In the genomic region with DNA sequence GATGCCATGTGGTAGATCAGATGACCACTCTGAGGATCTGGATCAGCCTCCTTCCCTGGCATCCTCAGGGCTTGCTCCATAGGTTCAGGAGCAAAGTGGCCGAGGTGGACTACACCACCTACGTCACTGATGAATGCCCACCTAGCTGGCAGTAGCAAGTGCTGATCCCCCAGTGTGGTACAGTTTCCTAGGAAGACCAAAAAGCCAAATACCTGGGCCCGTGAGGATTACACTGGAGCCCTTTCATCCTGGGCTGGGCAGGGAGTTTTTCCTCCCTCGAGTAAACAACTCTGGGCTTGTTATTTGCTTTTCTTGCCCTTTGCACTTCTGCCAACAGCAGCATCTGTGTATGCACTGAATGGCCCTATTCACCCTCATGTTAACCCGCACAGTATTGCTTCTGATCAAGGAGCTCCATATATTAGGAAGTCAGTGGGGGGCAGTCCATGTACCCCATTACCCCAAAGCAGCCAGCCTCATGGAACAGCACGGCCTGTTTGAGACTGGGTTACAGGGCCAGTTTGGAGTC, we compare ENCODE assay signal across 1 cellular context.
TF ChIP-seq lines count a peak whose summit lies in the region.

No MANE protein-coding gene starts in this region.

TF ChIP-seq in HepG2, 621 proteins besides CTCF, POLR2A, EP300 and RAD21 (continued from another document and continues in another):
- TF ChIP-seq NR2F2 (IDR thresholded peaks at IDR 0.05; ENCODE audit: borderline replicate concordance, low read depth) (peak; percentile 97), ZNF24 (IDR thresholded peaks at IDR 0.05) (peak; percentile 44; the same call in 1 of the 2 replicates), ZNF549 (CRISPR knock-in tag; IDR thresholded peaks at IDR 0.05) (no peak), RCOR2 (CRISPR knock-in tag; IDR thresholded peaks at IDR 0.05) (peak; percentile 65; the same call in 1 of the 2 replicates), RBM39 (IDR thresholded peaks at IDR 0.05; ENCODE audit: low read depth, low read length, poor library complexity, severe bottlenecking) (no peak), ZNF672 (CRISPR knock-in tag; IDR thresholded peaks at IDR 0.05) (no peak), ZNF773 (CRISPR knock-in tag; IDR thresholded peaks at IDR 0.05; ENCODE audit: borderline replicate concordance) (no peak), ZNF569 (CRISPR knock-in tag; IDR thresholded peaks at IDR 0.05; ENCODE audit: borderline replicate concordance) (no peak), REXO4 (CRISPR knock-in tag; IDR thresholded peaks at IDR 0.05; ENCODE audit: borderline replicate concordance) (no peak), ZNF614 (CRISPR knock-in tag; IDR thresholded peaks at IDR 0.05; ENCODE audit: borderline replicate concordance) (peak; percentile 95), MATR3 (CRISPR knock-in tag; IDR thresholded peaks at IDR 0.05) (no peak), RARG (CRISPR knock-in tag; IDR thresholded peaks at IDR 0.05; ENCODE audit: low read depth) (no peak), ZNF143 (CRISPR knock-in tag; IDR thresholded peaks at IDR 0.05) (no peak), ELF3 (CRISPR knock-in tag; IDR thresholded peaks at IDR 0.05) (peak; percentile 93), ZMYM2 (CRISPR knock-in tag; IDR thresholded peaks at IDR 0.05) (no peak), ZBTB42 (CRISPR knock-in tag; IDR thresholded peaks at IDR 0.05) (no peak), PLRG1 (conservative IDR thresholded peaks at IDR 0.05) (no peak), PITX1 (CRISPR knock-in tag; IDR thresholded peaks at IDR 0.05) (peak; percentile 96), IRF2 (CRISPR knock-in tag; IDR thresholded peaks at IDR 0.05) (peak; percentile 73), ZNF768 (CRISPR knock-in tag; IDR thresholded peaks at IDR 0.05) (no peak), ZNF558 (CRISPR knock-in tag; IDR thresholded peaks at IDR 0.05; ENCODE audit: borderline replicate concordance) (no peak), RFX3 (CRISPR knock-in tag; IDR thresholded peaks at IDR 0.05) (peak; percentile 55; the same call in 1 of the 2 replicates), ETV6 (CRISPR knock-in tag; conservative IDR thresholded peaks at IDR 0.05) (peak; percentile 58; the same call in 1 of the 2 replicates), ZFP37 (CRISPR knock-in tag; IDR thresholded peaks at IDR 0.05; ENCODE audit: borderline replicate concordance) (no peak), GATAD2A (CRISPR knock-in tag; IDR thresholded peaks at IDR 0.05) (peak; percentile 96), ZNF430 (CRISPR knock-in tag; IDR thresholded peaks at IDR 0.05) (peak; percentile 77; the same call in 1 of the 2 replicates)
- TF ChIP-seq, protein P1, sequence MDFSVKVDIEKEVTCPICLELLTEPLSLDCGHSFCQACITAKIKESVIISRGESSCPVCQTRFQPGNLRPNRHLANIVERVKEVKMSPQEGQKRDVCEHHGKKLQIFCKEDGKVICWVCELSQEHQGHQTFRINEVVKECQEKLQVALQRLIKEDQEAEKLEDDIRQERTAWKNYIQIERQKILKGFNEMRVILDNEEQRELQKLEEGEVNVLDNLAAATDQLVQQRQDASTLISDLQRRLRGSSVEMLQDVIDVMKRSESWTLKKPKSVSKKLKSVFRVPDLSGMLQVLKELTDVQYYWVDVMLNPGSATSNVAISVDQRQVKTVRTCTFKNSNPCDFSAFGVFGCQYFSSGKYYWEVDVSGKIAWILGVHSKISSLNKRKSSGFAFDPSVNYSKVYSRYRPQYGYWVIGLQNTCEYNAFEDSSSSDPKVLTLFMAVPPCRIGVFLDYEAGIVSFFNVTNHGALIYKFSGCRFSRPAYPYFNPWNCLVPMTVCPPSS (IDR thresholded peaks at IDR 0.05): no peak
- TF ChIP-seq, protein P2, sequence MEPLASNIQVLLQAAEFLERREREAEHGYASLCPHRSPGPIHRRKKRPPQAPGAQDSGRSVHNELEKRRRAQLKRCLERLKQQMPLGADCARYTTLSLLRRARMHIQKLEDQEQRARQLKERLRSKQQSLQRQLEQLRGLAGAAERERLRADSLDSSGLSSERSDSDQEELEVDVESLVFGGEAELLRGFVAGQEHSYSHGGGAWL (CRISPR knock-in tag; IDR thresholded peaks at IDR 0.05): no peak
- TF ChIP-seq, protein P3, sequence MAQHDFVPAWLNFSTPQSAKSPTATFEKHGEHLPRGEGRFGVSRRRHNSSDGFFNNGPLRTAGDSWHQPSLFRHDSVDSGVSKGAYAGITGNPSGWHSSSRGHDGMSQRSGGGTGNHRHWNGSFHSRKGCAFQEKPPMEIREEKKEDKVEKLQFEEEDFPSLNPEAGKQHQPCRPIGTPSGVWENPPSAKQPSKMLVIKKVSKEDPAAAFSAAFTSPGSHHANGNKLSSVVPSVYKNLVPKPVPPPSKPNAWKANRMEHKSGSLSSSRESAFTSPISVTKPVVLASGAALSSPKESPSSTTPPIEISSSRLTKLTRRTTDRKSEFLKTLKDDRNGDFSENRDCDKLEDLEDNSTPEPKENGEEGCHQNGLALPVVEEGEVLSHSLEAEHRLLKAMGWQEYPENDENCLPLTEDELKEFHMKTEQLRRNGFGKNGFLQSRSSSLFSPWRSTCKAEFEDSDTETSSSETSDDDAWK (CRISPR knock-in tag; IDR thresholded peaks at IDR 0.05): no peak
- TF ChIP-seq, protein P4, sequence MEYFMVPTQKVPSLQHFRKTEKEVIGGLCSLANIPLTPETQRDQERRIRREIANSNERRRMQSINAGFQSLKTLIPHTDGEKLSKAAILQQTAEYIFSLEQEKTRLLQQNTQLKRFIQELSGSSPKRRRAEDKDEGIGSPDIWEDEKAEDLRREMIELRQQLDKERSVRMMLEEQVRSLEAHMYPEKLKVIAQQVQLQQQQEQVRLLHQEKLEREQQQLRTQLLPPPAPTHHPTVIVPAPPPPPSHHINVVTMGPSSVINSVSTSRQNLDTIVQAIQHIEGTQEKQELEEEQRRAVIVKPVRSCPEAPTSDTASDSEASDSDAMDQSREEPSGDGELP (IDR thresholded peaks at IDR 0.05; ENCODE audit: borderline replicate concordance, low read depth): peak; percentile 83; the same call in 1 of the 2 replicates
- TF ChIP-seq, protein P5, sequence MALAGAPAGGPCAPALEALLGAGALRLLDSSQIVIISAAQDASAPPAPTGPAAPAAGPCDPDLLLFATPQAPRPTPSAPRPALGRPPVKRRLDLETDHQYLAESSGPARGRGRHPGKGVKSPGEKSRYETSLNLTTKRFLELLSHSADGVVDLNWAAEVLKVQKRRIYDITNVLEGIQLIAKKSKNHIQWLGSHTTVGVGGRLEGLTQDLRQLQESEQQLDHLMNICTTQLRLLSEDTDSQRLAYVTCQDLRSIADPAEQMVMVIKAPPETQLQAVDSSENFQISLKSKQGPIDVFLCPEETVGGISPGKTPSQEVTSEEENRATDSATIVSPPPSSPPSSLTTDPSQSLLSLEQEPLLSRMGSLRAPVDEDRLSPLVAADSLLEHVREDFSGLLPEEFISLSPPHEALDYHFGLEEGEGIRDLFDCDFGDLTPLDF (CRISPR knock-in tag; IDR thresholded peaks at IDR 0.05): no peak
- TF ChIP-seq, protein P6, sequence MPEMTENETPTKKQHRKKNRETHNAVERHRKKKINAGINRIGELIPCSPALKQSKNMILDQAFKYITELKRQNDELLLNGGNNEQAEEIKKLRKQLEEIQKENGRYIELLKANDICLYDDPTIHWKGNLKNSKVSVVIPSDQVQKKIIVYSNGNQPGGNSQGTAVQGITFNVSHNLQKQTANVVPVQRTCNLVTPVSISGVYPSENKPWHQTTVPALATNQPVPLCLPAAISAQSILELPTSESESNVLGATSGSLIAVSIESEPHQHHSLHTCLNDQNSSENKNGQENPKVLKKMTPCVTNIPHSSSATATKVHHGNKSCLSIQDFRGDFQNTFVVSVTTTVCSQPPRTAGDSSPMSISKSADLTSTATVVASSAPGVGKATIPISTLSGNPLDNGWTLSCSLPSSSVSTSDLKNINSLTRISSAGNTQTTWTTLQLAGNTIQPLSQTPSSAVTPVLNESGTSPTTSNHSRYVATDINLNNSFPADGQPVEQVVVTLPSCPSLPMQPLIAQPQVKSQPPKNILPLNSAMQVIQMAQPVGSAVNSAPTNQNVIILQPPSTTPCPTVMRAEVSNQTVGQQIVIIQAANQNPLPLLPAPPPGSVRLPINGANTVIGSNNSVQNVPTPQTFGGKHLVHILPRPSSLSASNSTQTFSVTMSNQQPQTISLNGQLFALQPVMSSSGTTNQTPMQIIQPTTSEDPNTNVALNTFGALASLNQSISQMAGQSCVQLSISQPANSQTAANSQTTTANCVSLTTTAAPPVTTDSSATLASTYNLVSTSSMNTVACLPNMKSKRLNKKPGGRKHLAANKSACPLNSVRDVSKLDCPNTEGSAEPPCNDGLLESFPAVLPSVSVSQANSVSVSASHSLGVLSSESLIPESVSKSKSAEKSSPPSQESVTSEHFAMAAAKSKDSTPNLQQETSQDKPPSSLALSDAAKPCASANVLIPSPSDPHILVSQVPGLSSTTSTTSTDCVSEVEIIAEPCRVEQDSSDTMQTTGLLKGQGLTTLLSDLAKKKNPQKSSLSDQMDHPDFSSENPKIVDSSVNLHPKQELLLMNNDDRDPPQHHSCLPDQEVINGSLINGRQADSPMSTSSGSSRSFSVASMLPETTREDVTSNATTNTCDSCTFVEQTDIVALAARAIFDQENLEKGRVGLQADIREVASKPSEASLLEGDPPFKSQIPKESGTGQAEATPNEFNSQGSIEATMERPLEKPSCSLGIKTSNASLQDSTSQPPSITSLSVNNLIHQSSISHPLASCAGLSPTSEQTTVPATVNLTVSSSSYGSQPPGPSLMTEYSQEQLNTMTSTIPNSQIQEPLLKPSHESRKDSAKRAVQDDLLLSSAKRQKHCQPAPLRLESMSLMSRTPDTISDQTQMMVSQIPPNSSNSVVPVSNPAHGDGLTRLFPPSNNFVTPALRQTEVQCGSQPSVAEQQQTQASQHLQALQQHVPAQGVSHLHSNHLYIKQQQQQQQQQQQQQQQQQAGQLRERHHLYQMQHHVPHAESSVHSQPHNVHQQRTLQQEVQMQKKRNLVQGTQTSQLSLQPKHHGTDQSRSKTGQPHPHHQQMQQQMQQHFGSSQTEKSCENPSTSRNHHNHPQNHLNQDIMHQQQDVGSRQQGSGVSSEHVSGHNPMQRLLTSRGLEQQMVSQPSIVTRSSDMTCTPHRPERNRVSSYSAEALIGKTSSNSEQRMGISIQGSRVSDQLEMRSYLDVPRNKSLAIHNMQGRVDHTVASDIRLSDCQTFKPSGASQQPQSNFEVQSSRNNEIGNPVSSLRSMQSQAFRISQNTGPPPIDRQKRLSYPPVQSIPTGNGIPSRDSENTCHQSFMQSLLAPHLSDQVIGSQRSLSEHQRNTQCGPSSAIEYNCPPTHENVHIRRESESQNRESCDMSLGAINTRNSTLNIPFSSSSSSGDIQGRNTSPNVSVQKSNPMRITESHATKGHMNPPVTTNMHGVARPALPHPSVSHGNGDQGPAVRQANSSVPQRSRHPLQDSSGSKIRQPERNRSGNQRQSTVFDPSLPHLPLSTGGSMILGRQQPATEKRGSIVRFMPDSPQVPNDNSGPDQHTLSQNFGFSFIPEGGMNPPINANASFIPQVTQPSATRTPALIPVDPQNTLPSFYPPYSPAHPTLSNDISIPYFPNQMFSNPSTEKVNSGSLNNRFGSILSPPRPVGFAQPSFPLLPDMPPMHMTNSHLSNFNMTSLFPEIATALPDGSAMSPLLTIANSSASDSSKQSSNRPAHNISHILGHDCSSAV (CRISPR knock-in tag; IDR thresholded peaks at IDR 0.05; ENCODE audit: borderline replicate concordance): no peak
- TF ChIP-seq, protein P7, sequence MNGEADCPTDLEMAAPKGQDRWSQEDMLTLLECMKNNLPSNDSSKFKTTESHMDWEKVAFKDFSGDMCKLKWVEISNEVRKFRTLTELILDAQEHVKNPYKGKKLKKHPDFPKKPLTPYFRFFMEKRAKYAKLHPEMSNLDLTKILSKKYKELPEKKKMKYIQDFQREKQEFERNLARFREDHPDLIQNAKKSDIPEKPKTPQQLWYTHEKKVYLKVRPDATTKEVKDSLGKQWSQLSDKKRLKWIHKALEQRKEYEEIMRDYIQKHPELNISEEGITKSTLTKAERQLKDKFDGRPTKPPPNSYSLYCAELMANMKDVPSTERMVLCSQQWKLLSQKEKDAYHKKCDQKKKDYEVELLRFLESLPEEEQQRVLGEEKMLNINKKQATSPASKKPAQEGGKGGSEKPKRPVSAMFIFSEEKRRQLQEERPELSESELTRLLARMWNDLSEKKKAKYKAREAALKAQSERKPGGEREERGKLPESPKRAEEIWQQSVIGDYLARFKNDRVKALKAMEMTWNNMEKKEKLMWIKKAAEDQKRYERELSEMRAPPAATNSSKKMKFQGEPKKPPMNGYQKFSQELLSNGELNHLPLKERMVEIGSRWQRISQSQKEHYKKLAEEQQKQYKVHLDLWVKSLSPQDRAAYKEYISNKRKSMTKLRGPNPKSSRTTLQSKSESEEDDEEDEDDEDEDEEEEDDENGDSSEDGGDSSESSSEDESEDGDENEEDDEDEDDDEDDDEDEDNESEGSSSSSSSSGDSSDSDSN (CRISPR knock-in tag; IDR thresholded peaks at IDR 0.05): peak; percentile 44; the same call in 1 of the 2 replicates
- TF ChIP-seq, protein P8, sequence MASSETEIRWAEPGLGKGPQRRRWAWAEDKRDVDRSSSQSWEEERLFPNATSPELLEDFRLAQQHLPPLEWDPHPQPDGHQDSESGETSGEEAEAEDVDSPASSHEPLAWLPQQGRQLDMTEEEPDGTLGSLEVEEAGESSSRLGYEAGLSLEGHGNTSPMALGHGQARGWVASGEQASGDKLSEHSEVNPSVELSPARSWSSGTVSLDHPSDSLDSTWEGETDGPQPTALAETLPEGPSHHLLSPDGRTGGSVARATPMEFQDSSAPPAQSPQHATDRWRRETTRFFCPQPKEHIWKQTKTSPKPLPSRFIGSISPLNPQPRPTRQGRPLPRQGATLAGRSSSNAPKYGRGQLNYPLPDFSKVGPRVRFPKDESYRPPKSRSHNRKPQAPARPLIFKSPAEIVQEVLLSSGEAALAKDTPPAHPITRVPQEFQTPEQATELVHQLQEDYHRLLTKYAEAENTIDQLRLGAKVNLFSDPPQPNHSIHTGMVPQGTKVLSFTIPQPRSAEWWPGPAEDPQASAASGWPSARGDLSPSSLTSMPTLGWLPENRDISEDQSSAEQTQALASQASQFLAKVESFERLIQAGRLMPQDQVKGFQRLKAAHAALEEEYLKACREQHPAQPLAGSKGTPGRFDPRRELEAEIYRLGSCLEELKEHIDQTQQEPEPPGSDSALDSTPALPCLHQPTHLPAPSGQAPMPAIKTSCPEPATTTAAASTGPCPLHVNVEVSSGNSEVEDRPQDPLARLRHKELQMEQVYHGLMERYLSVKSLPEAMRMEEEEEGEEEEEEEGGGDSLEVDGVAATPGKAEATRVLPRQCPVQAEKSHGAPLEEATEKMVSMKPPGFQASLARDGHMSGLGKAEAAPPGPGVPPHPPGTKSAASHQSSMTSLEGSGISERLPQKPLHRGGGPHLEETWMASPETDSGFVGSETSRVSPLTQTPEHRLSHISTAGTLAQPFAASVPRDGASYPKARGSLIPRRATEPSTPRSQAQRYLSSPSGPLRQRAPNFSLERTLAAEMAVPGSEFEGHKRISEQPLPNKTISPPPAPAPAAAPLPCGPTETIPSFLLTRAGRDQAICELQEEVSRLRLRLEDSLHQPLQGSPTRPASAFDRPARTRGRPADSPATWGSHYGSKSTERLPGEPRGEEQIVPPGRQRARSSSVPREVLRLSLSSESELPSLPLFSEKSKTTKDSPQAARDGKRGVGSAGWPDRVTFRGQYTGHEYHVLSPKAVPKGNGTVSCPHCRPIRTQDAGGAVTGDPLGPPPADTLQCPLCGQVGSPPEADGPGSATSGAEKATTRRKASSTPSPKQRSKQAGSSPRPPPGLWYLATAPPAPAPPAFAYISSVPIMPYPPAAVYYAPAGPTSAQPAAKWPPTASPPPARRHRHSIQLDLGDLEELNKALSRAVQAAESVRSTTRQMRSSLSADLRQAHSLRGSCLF (CRISPR knock-in tag; IDR thresholded peaks at IDR 0.05; ENCODE audit: borderline replicate concordance): no peak
- TF ChIP-seq, protein P9, sequence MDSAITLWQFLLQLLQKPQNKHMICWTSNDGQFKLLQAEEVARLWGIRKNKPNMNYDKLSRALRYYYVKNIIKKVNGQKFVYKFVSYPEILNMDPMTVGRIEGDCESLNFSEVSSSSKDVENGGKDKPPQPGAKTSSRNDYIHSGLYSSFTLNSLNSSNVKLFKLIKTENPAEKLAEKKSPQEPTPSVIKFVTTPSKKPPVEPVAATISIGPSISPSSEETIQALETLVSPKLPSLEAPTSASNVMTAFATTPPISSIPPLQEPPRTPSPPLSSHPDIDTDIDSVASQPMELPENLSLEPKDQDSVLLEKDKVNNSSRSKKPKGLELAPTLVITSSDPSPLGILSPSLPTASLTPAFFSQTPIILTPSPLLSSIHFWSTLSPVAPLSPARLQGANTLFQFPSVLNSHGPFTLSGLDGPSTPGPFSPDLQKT (CRISPR knock-in tag; IDR thresholded peaks at IDR 0.05; ENCODE audit: borderline replicate concordance): no peak
